9 cellular contexts compared by ENCODE assay signal in genomic region chr6:5214570-5215052, GRCh38. TPM values are rescaled to one million over a fixed set of nuclear protein-coding genes. Genes with fewer than 3 reads are reported as not detected.
DNase-seq lines count a peak whose midpoint lies in the region; ATAC-seq, FAIRE-seq and TF ChIP-seq lines count a peak whose summit lies in the region.
"Had no signal": no experiment of that assay in that cellular context is flagged by ENCODE, and none has a peak within 500 bp of the region (broad histone marks: within the 10 kb centered on the region; RNA-seq: fewer than 3 reads in every experiment).

No MANE protein-coding gene starts in this region.

- CTCF ChIA-PET in Caco-2 (lab: Charles Lee): interaction anchor here (1.8 to 2.9 kb wide), 2 partner anchors 9 to 71 kb away, joined by 8 to 12 read pairs; no protein-coding TSS in a partner anchor

- POLR2A ChIA-PET in Caco-2 (lab: Charles Lee): no interaction called here

- no peak overlapping the region for H3K4me3 Mint-ChIP-seq in Caco-2 (ENCODE audit: unreplicated experiment)
- no peak overlapping the region for H3K4me3 Mint-ChIP-seq in activated T-cell treated with anti-CD3 and anti-CD28 coated beads, Interleukin-2, amount 50 U/mL, for 72 hours
- H3K4me3 Mint-ChIP-seq: memory B cell had no signal

- no peak overlapping the region for H3K27ac Mint-ChIP-seq in Caco-2 (ENCODE audit: unreplicated experiment)
- no peak overlapping the region for H3K27ac Mint-ChIP-seq in activated T-cell treated with anti-CD3 and anti-CD28 coated beads, Interleukin-2, amount 50 U/mL, for 72 hours

- peaks cover 11% of the 10 kb centered on the region for H3K36me3 Mint-ChIP-seq in Caco-2 (ENCODE audit: insufficient read depth, unreplicated experiment)
- peaks cover 0 to 6% of the 10 kb centered on the region in 2 donors for H3K36me3 Mint-ChIP-seq in activated T-cell treated with anti-CD3 and anti-CD28 coated beads, Interleukin-2, amount 50 U/mL, for 72 hours (ENCODE audit: insufficient read depth in 2 of 2)

- H3K9me3 Mint-ChIP-seq in Caco-2 (ENCODE audit: unreplicated experiment): no peaks in the 10 kb centered on the region
- no peaks in the 10 kb centered on the region for H3K9me3 Mint-ChIP-seq in activated T-cell treated with anti-CD3 and anti-CD28 coated beads, Interleukin-2, amount 50 U/mL, for 72 hours
- H3K9me3 Mint-ChIP-seq: memory B cell had no signal

- peak; percentile 28 for FAIRE-seq in HTR-8/SVneo (lab: Jason Lieb, UNC)

- peak in 1 of 2 experiments; percentile 68 for DNase-seq in Caco-2
- peak; percentile 17 for DNase-seq in HTR-8/SVneo (ENCODE audit: insufficient read length, low spot score)
- peak; percentile 32 to 66 for DNase-seq in activated T-cell treated with anti-CD3 and anti-CD28 coated beads, Interleukin-2, amount 50 U/mL, for 72 hours
- DNase-seq in left cardiac atrium: peak; percentile 28
- peak; percentile 22 for DNase-seq in stimulated activated CD4-positive, alpha-beta T cell treated with anti-CD3 and anti-CD28 coated beads, Interleukin-15, amount 100 ng/mL, for 24 hours
- DNase-seq in NCI-H1417 treated with DMSO at 0.1 percent for 48 hours (lab: John Stamatoyannopoulos, UW): no peak

- no peaks in the 10 kb centered on the region for H3K27me3 ChIP-seq in Caco-2 (replicated peaks; ENCODE audit: control insufficient read depth, insufficient read depth, low read length)

- BruUV-seq in Caco-2 (replicated peaks; lab: Mats Ljungman, UMichigan): no TSS peak

- no peaks in the 10 kb centered on the region for H3K4me1 ChIP-seq in Caco-2

- no peaks in the 10 kb centered on the region for H3K27me3 Mint-ChIP-seq in Caco-2 (ENCODE audit: insufficient read depth, unreplicated experiment)
- no peaks in the 10 kb centered on the region for H3K27me3 Mint-ChIP-seq in activated T-cell treated with anti-CD3 and anti-CD28 coated beads, Interleukin-2, amount 50 U/mL, for 72 hours (ENCODE audit: low read depth)
- H3K27me3 Mint-ChIP-seq: memory B cell had no signal

- H3K4me1 Mint-ChIP-seq in Caco-2 (ENCODE audit: low read depth, unreplicated experiment): no peaks in the 10 kb centered on the region
- H3K4me1 Mint-ChIP-seq in activated T-cell treated with anti-CD3 and anti-CD28 coated beads, Interleukin-2, amount 50 U/mL, for 72 hours (ENCODE audit: low read depth): peaks cover 13% of the 10 kb centered on the region

- H3K36me3 ChIP-seq in Caco-2 (ENCODE audit: control insufficient read depth, insufficient read depth, low read length): no peaks in the 10 kb centered on the region

- TF ChIP-seq CTCF in Caco-2 (IDR thresholded peaks at IDR 0.05; ENCODE audit: insufficient read depth in 1 of 2, low read depth in 1 of 2, low read length in 1 of 2, severe bottlenecking in 1 of 2, unreplicated experiment in 1 of 2): peak; percentile 57 to 60

- ATAC-seq in activated T-cell treated with anti-CD3 and anti-CD28 coated beads, Interleukin-2, amount 50 U/mL, for 72 hours (replicated peaks in 1 of 2): peak in 1 of 2 donors; percentile 75
- peak; percentile 85 to 92 for ATAC-seq in left cardiac atrium
- no peak for ATAC-seq in HG02970 (IDR thresholded peaks at IDR 0.05; ENCODE audit: low FRiP score, unreplicated experiment)
- no peak for ATAC-seq in HG02981 (IDR thresholded peaks at IDR 0.05; ENCODE audit: unreplicated experiment)

- no peak overlapping the region for H3K4me3 ChIP-seq in Caco-2 (ENCODE audit: low read depth, low read length)

- intact Hi-C loops in Caco-2 (cut with micrococcal nuclease; ENCODE audit: unreplicated experiment): loop anchor here (1.0 to 5.0 kb wide), 2 partner anchors 72 to 165 kb away; no protein-coding TSS in a partner anchor
- intact Hi-C loops in left cardiac atrium (cut with DNase I): loop anchor here (2.0 to 10.0 kb wide), 2 partner anchors 70 to 72 kb away; no protein-coding TSS in a partner anchor

- no peaks in the 10 kb centered on the region for H3K9me3 ChIP-seq in Caco-2

RNA-seq across cellular contexts. Expression of gene LYRM4, which starts 46.1 kb away (rescaled TPM):
- 52.8 and 56.3 TPM in 2 replicates for total RNA-seq in Caco-2 (2022)
- total RNA-seq in activated T-cell treated with anti-CD3 and anti-CD28 coated beads, Interleukin-2, amount 50 U/mL, for 72 hours: 10 to 100 TPM; 28.4 to 38.3 TPM
- total RNA-seq in left cardiac atrium: 10 to 100 TPM; 19.2 to 21.7 TPM

RNA-seq across cellular contexts. Expression of gene FARS2, which starts 46.7 kb away (rescaled TPM):
- 14.0 and 15.4 TPM in 2 replicates for total RNA-seq in Caco-2 (2022)
- total RNA-seq in activated T-cell treated with anti-CD3 and anti-CD28 coated beads, Interleukin-2, amount 50 U/mL, for 72 hours: 10 to 100 TPM; 23.9 to 26.0 TPM
- total RNA-seq in left cardiac atrium: 10 to 100 TPM; 14.6 to 16.4 TPM

Comparison
In these comparisons a context has a peak if more than half of its experiments do, and no peak if none do; other contexts are left out.
1. ATAC-seq: peak in left cardiac atrium (2 of 2); none in HG02970 (single experiment) and HG02981 (single experiment).